Comparison of ENCODE assay signal across 1 cellular context in the genomic region with DNA sequence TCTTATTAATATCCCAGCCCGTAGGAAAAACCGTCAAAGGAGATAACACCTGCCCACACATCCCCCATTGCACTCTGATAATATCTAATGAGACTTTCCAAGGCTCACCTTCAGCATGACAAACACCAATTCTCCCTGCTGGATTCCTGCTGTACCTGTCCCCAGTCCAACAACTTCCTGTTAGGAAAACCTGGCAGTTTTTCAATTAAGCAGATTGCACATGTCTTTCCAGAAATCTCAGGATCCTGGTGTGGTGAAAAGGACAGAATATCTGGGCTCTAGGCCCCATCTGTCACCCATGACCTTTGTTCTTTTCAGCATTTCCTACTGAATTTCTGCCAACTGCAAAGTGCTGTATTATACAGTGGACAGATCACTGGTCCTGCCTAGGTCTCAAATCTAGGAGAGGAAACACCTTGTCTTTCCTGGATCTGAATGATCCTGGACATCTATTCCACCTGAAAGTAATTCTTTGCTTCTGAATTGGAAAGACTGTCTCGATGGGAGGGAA.
TF ChIP-seq lines count a peak whose summit lies in the region.

No MANE protein-coding gene starts in this region.

TF ChIP-seq in SK-N-SH, 30 proteins besides CTCF, POLR2A, EP300 and RAD21 (continued from another document):
- TF ChIP-seq, protein P1, sequence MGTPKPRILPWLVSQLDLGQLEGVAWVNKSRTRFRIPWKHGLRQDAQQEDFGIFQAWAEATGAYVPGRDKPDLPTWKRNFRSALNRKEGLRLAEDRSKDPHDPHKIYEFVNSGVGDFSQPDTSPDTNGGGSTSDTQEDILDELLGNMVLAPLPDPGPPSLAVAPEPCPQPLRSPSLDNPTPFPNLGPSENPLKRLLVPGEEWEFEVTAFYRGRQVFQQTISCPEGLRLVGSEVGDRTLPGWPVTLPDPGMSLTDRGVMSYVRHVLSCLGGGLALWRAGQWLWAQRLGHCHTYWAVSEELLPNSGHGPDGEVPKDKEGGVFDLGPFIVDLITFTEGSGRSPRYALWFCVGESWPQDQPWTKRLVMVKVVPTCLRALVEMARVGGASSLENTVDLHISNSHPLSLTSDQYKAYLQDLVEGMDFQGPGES (IDR thresholded peaks at IDR 0.05; ENCODE audit: low read depth, low read length), result no peak
- TF ChIP-seq FOXM1 (IDR thresholded peaks at IDR 0.05; ENCODE audit: low read depth) (no peak), SMC3 (IDR thresholded peaks at IDR 0.05; ENCODE audit: low read depth, low read length) (no peak), CHD2 (IDR thresholded peaks at IDR 0.05; ENCODE audit: low read length, partially characterized antibody) (no peak), REST (IDR thresholded peaks at IDR 0.05; ENCODE audit: low read depth, low read length) (no peak), ELF1 (IDR thresholded peaks at IDR 0.05) (no peak), EZH2phosphoT487 (IDR thresholded peaks at IDR 0.05; ENCODE audit: borderline replicate concordance, low read depth) (no peak)
